ENCODE assay signal across 20 cellular contexts in genomic region chr1:41022424-41022823, GRCh38.
"Had no signal": no experiment of that assay in that cellular context is flagged by ENCODE, and none has a peak within 500 bp of the region (broad histone marks: within the 10 kb centered on the region; RNA-seq: fewer than 3 reads in every experiment).

No MANE protein-coding gene starts in this region.

- H3K4me3 Mint-ChIP-seq: activated CD4-positive, alpha-beta memory T cell treated with anti-CD3 and anti-CD28 coated beads, Interleukin-2, amount 10 ng/mL, durations not matched to agents 7 days and 5 days; activated CD4-positive, alpha-beta T cell treated with anti-CD3 and anti-CD28 coated beads for 36 hours; activated naive CD4-positive, alpha-beta T cell treated with anti-CD3 and anti-CD28 coated beads, Interleukin-2, amount 50 U/mL, for 24 hours; activated T-cell treated with anti-CD3 and anti-CD28 coated beads, Interleukin-2, amount 50 U/mL, for 4 hours; stimulated activated naive CD8-positive, alpha-beta T cell treated with anti-CD3 and anti-CD28 coated beads, Interleukin-15, Interleukin-2, amounts not matched to agents 100 ng/mL and 50 ng/mL, for 24 hours had no signal

- H3K27me3 Mint-ChIP-seq: activated CD4-positive, alpha-beta memory T cell treated with anti-CD3 and anti-CD28 coated beads, Interleukin-2, amount 10 ng/mL, durations not matched to agents 7 days and 5 days; activated CD4-positive, alpha-beta T cell treated with anti-CD3 and anti-CD28 coated beads for 36 hours; activated naive CD4-positive, alpha-beta T cell treated with anti-CD3 and anti-CD28 coated beads, Interleukin-2, amount 50 U/mL, for 24 hours; stimulated activated naive CD8-positive, alpha-beta T cell treated with anti-CD3 and anti-CD28 coated beads, Interleukin-15, Interleukin-2, amounts not matched to agents 100 ng/mL and 50 ng/mL, for 24 hours had no signal

- H3K4me1 ChIP-seq: body of pancreas, colonic mucosa, suprapubic skin had no signal

- ATAC-seq: activated CD4-positive, alpha-beta T cell treated with anti-CD3 and anti-CD28 coated beads for 36 hours; activated T-cell treated with anti-CD3 and anti-CD28 coated beads, Interleukin-2, amount 50 U/mL, for 4 hours; body of pancreas had no signal

- H3K27ac Mint-ChIP-seq: activated CD4-positive, alpha-beta memory T cell treated with anti-CD3 and anti-CD28 coated beads, Interleukin-2, amount 10 ng/mL, durations not matched to agents 7 days and 5 days; activated CD4-positive, alpha-beta T cell treated with anti-CD3 and anti-CD28 coated beads for 36 hours; stimulated activated naive CD8-positive, alpha-beta T cell treated with anti-CD3 and anti-CD28 coated beads, Interleukin-15, Interleukin-2, amounts not matched to agents 100 ng/mL and 50 ng/mL, for 24 hours had no signal

- H3K36me3 ChIP-seq: colonic mucosa had no signal

- H3K79me2 ChIP-seq: parathyroid adenoma had no signal

- DNase-seq: activated CD4-positive, alpha-beta memory T cell treated with anti-CD3 and anti-CD28 coated beads, Interleukin-2, amount 10 ng/mL, durations not matched to agents 7 days and 5 days; activated CD4-positive, alpha-beta T cell treated with anti-CD3 and anti-CD28 coated beads for 36 hours; activated effector memory CD4-positive, alpha-beta T cell treated with anti-CD3 and anti-CD28 coated beads, Interleukin-2, amount 50 U/mL, for 16 hours; activated T-cell treated with anti-CD3 and anti-CD28 coated beads, Interleukin-2, amount 50 U/mL, for 4 hours; amniotic stem cell; body of pancreas; central memory CD4-positive, alpha-beta T cell; colonic mucosa; left cardiac atrium; midbrain; retina; stimulated activated CD4-positive, alpha-beta T cell treated with anti-CD3 and anti-CD28 coated beads, Interleukin-15, amount 100 ng/mL, for 24 hours; stimulated activated CD4-positive, alpha-beta T cell treated with anti-CD3 and anti-CD28 coated beads, Interleukin-4, amount 100 ng/mL, for 24 hours; T1000; trophoblast cell had no signal

- H3K27me3 ChIP-seq: body of pancreas, colonic mucosa, suprapubic skin had no signal

- H3K9me3 ChIP-seq: body of pancreas, colonic mucosa, suprapubic skin had no signal

- H3K27ac ChIP-seq: body of pancreas, colonic mucosa, parathyroid adenoma, skin epidermis, suprapubic skin had no signal

- H3K4me3 ChIP-seq: body of pancreas, colonic mucosa, skin epidermis, suprapubic skin had no signal

- H3K9ac ChIP-seq: parathyroid adenoma had no signal

- H3K4me1 Mint-ChIP-seq: activated CD4-positive, alpha-beta T cell treated with anti-CD3 and anti-CD28 coated beads for 36 hours had no signal

- H2AFZ ChIP-seq: parathyroid adenoma had no signal

- H3K9me3 Mint-ChIP-seq: activated CD4-positive, alpha-beta memory T cell treated with anti-CD3 and anti-CD28 coated beads, Interleukin-2, amount 10 ng/mL, durations not matched to agents 7 days and 5 days; activated naive CD4-positive, alpha-beta T cell treated with anti-CD3 and anti-CD28 coated beads, Interleukin-2, amount 50 U/mL, for 24 hours; activated T-cell treated with anti-CD3 and anti-CD28 coated beads, Interleukin-2, amount 50 U/mL, for 4 hours; stimulated activated naive CD8-positive, alpha-beta T cell treated with anti-CD3 and anti-CD28 coated beads, Interleukin-15, Interleukin-2, amounts not matched to agents 100 ng/mL and 50 ng/mL, for 24 hours had no signal
